Comparison of ENCODE assay signal across 8 cellular contexts in the genomic region with DNA sequence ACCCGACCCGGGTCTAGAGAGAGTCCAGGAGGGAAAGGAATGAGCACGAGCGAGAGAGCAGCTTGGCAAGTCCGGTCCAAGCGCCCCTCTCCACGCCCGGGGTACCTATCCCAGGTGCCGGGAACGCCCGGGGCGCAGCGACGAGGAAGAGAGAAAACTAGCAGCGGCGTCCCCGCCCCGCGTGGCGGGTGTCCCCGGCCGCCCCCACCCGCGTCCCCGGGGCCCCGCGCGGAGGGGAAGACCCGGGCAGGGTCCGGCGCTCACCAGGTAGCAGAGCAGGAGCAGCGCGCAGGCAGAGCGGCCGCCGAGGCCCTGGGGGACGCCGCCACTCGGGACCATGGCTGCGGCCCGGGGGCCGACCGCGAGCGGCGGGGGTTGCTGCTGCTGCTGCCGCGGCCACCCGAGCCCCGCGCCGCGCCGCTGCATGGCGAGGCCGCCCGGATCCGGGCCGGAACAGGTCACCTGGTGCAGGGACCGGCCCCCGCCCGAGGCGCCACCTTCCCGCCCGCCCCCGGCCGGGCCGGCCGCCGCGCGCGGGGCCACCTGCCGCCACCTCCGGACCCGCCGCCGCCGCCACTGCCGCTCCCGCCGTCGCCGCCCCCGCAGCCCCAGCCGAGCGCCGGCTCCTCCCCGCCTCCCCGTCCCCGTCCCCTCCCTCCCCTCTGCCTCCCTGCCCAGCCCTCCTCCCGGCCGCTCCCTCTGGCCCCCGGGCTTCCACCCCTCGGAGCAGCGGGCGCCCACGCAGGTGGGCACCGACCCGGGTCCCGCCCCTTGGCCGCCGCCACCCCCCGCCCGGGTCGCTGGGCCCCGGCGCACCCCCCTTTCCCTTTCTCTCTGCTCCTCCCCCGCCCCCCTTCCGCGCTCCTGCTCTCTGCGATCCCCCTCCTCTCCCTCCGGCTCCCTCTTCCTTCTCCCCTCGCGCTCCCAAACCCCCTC. TPM values are rescaled to one million over a fixed set of nuclear protein-coding genes. Genes with fewer than 3 reads are reported as not detected.
DNase-seq lines count a peak whose midpoint lies in the region; ATAC-seq and TF ChIP-seq lines count a peak whose summit lies in the region.

A gene (minus strand): TSS at position 578 of the 936 bp plus-strand sequence. CDS start 152 bp downstream, at position 426.

- H3K27ac ChIP-seq in SK-N-MC (no peak within 1 kb of the TSS), right atrium auricular region (peak within 1 kb of the TSS; percentile 9 to 63), sigmoid colon (peak within 1 kb of the TSS; percentile 11 to 45 (median 34))

- intact Hi-C loops in sigmoid colon (cut with DNase I) = no loop called here

- peak within 1 kb of the TSS; percentile 74 for H3K9ac ChIP-seq in SK-N-MC (ENCODE audit: insufficient read length)

- peaks cover 46% of the 10 kb centered on the region for H3K4me1 Mint-ChIP-seq in activated naive CD8-positive, alpha-beta T cell treated with anti-CD3 and anti-CD28 coated beads, Interleukin-2, amount 50 U/mL, for 24 hours

- H3K4me3 ChIP-seq in SK-N-MC (peak within 1 kb of the TSS; percentile 84), right atrium auricular region (peak within 1 kb of the TSS; percentile 59 to 71), sigmoid colon (peak within 1 kb of the TSS; percentile 26 to 81 (median 56))

- DNase-seq in SK-N-MC (ENCODE audit: low read depth, low spot score) = no peak
- peak; percentile 69 for DNase-seq in activated naive CD8-positive, alpha-beta T cell treated with anti-CD3 and anti-CD28 coated beads, Interleukin-2, amount 50 U/mL, for 24 hours
- DNase-seq in right atrium auricular region (ENCODE audit: low spot score) = no peak
- no peak for DNase-seq in sigmoid colon
- DNase-seq in NCI-H1694 (lab: John Stamatoyannopoulos, UW) = no peak

- H3K27me3 ChIP-seq in right atrium auricular region = no peaks in the 10 kb centered on the region
- peaks cover 0 to 40% (median 2%) of the 10 kb centered on the region in 3 donors for H3K27me3 ChIP-seq in sigmoid colon

- peaks cover 0 to 32% of the 10 kb centered on the region in 2 donors for H3K4me1 ChIP-seq in right atrium auricular region
- peaks cover 0 to 14% (median 12%) of the 10 kb centered on the region in 4 donors for H3K4me1 ChIP-seq in sigmoid colon

- 1% methylated on average over 115 of the region's 115 CpGs for WGBS in sigmoid colon, 2 donors

- no peak for TF ChIP-seq EP300 in sigmoid colon (IDR thresholded peaks at IDR 0.05)

- no peaks in the 10 kb centered on the region for H3K9me3 Mint-ChIP-seq in activated naive CD8-positive, alpha-beta T cell treated with anti-CD3 and anti-CD28 coated beads, Interleukin-2, amount 50 U/mL, for 24 hours

- H3K27me3 Mint-ChIP-seq in activated naive CD8-positive, alpha-beta T cell treated with anti-CD3 and anti-CD28 coated beads, Interleukin-2, amount 50 U/mL, for 24 hours = peaks cover 3% of the 10 kb centered on the region

- H3K36me3 ChIP-seq in SK-N-MC (ENCODE audit: insufficient read depth, low read length) = no peaks in the 10 kb centered on the region
- H3K36me3 ChIP-seq in right atrium auricular region = no peaks in the 10 kb centered on the region
- H3K36me3 ChIP-seq in sigmoid colon = no peaks in the 10 kb centered on the region

- ATAC-seq in GM18867 (IDR thresholded peaks at IDR 0.05; ENCODE audit: unreplicated experiment) (peak; percentile 56), HG02885 (IDR thresholded peaks at IDR 0.05; ENCODE audit: poor library complexity, unreplicated experiment) (peak; percentile 55), HG02840 (IDR thresholded peaks at IDR 0.05; ENCODE audit: low FRiP score, unreplicated experiment) (no peak)
- ATAC-seq in activated naive CD8-positive, alpha-beta T cell treated with anti-CD3 and anti-CD28 coated beads, Interleukin-2, amount 50 U/mL, for 24 hours = peak; percentile 52

- H3K9me3 ChIP-seq in SK-N-MC (ENCODE audit: low read depth, low read length) (no peaks in the 10 kb centered on the region), right atrium auricular region (no peaks in the 10 kb centered on the region), sigmoid colon (no peaks in the 10 kb centered on the region)

- no peak for TF ChIP-seq CTCF in right atrium auricular region (IDR thresholded peaks at IDR 0.05)
- TF ChIP-seq CTCF in sigmoid colon (IDR thresholded peaks at IDR 0.05) = no peak

- peaks cover 14% of the 10 kb centered on the region for H3K36me3 Mint-ChIP-seq in activated naive CD8-positive, alpha-beta T cell treated with anti-CD3 and anti-CD28 coated beads, Interleukin-2, amount 50 U/mL, for 24 hours (ENCODE audit: low read depth)

- H3K4me3 Mint-ChIP-seq in activated naive CD8-positive, alpha-beta T cell treated with anti-CD3 and anti-CD28 coated beads, Interleukin-2, amount 50 U/mL, for 24 hours = peak within 1 kb of the TSS; percentile 97

- no peak for TF ChIP-seq POLR2A in sigmoid colon (IDR thresholded peaks at IDR 0.05)

- peak within 1 kb of the TSS; percentile 98 for H3K27ac Mint-ChIP-seq in activated naive CD8-positive, alpha-beta T cell treated with anti-CD3 and anti-CD28 coated beads, Interleukin-2, amount 50 U/mL, for 24 hours

RNA-seq across cellular contexts. Expression of the gene that starts here (rescaled TPM):
- total RNA-seq in right atrium auricular region = 1 to 10 TPM; 5.4 to 7.2 TPM
- 1 to 10 TPM; 3.5 to 8.1 (median 4.5) TPM for total RNA-seq in sigmoid colon
- polyA plus RNA-seq in sigmoid colon = 10 to 100 TPM; 22.2 to 65.6 (median 26.1) TPM
